Comparison of ENCODE assay signal across 19 cellular contexts in genomic region chr9:105672711-105673234, GRCh38. TPM values are rescaled to one million over a fixed set of nuclear protein-coding genes. Genes with fewer than 3 reads are reported as not detected.
DNase-seq lines count a peak whose midpoint lies in the region; ATAC-seq and TF ChIP-seq lines count a peak whose summit lies in the region.
"Had no signal": no experiment of that assay in that cellular context is flagged by ENCODE, and none has a peak within 500 bp of the region (broad histone marks: within the 10 kb centered on the region; RNA-seq: fewer than 3 reads in every experiment).

No MANE protein-coding gene starts in this region.

- no peak overlapping the region for H3K27ac Mint-ChIP-seq in osteocyte (ENCODE audit: unreplicated experiment)
- H3K27ac Mint-ChIP-seq: endodermal cell had no signal

- ATAC-seq in GM18498 (IDR thresholded peaks at IDR 0.05; ENCODE audit: unreplicated experiment) (peak; percentile 56), GM21786 (IDR thresholded peaks at IDR 0.05; ENCODE audit: unreplicated experiment) (peak; percentile 53)

- H3K27me3 Mint-ChIP-seq in osteocyte (ENCODE audit: unreplicated experiment), result peaks cover 46% of the 10 kb centered on the region

- no peak overlapping the region for H3K4me3 Mint-ChIP-seq in osteocyte (ENCODE audit: unreplicated experiment)
- H3K4me3 Mint-ChIP-seq: endodermal cell had no signal

- no peak for TF ChIP-seq CTCF in osteocyte (IDR thresholded peaks at IDR 0.05)

- H3K4me1 Mint-ChIP-seq in osteocyte (ENCODE audit: unreplicated experiment), result no peaks in the 10 kb centered on the region

- peak; percentile 98 for DNase-seq in MV-4-11 (lab: John Stamatoyannopoulos, UW)
- peak; percentile 21 for DNase-seq in amniotic epithelial cell (ENCODE audit: low read depth)
- DNase-seq in osteocyte (ENCODE audit: extremely low spot score, unreplicated experiment), result no peak
- DNase-seq in NCI-H2029 (lab: John Stamatoyannopoulos, UW), result no peak
- DNase-seq in effector CD4-positive, alpha-beta T cell, result no peak
- DNase-seq in COLO829 (ENCODE audit: low spot score), result no peak
- DNase-seq: activated gamma-delta T cell; brain microvascular endothelial cell; C1 segment of cervical spinal cord; endodermal cell; GM23248; head of caudate nucleus; left ventricle myocardium inferior; NCI-H187 treated with DMSO at 0.1 percent for 48 hours; NK-92 treated with Interleukin-12 subunit alpha and Interleukin-12 subunit beta, amount 100 ng/mL, for 24 hours; sigmoid colon; T-helper 1 cell had no signal

- no peaks in the 10 kb centered on the region for H3K36me3 Mint-ChIP-seq in osteocyte (ENCODE audit: unreplicated experiment)

- no peaks in the 10 kb centered on the region for H3K9me3 Mint-ChIP-seq in osteocyte (ENCODE audit: unreplicated experiment)
- H3K9me3 Mint-ChIP-seq: endodermal cell had no signal

RNA-seq across cellular contexts. Expression of gene TAL2, which starts 10.5 kb away (rescaled TPM):
- total RNA-seq in osteocyte, result not detected in 2 replicates
- total RNA-seq: GM23248, left ventricle myocardium inferior, sigmoid colon had no signal

RNA-seq across cellular contexts. Expression of gene TMEM38B, which starts 21.6 kb away (rescaled TPM):
- total RNA-seq in osteocyte, result 8.0 and 10.0 TPM in 2 replicates

Comparison
In these comparisons a context has a peak if more than half of its experiments do, and no peak if none do; other contexts are left out.
1. DNase-seq: peak in MV-4-11 (single experiment) and amniotic epithelial cell (single experiment); none in osteocyte (single experiment), NCI-H2029 (single experiment), effector CD4-positive, alpha-beta T cell (single experiment) and COLO829 (single experiment).